13 cellular contexts compared by ENCODE assay signal in the genomic region with DNA sequence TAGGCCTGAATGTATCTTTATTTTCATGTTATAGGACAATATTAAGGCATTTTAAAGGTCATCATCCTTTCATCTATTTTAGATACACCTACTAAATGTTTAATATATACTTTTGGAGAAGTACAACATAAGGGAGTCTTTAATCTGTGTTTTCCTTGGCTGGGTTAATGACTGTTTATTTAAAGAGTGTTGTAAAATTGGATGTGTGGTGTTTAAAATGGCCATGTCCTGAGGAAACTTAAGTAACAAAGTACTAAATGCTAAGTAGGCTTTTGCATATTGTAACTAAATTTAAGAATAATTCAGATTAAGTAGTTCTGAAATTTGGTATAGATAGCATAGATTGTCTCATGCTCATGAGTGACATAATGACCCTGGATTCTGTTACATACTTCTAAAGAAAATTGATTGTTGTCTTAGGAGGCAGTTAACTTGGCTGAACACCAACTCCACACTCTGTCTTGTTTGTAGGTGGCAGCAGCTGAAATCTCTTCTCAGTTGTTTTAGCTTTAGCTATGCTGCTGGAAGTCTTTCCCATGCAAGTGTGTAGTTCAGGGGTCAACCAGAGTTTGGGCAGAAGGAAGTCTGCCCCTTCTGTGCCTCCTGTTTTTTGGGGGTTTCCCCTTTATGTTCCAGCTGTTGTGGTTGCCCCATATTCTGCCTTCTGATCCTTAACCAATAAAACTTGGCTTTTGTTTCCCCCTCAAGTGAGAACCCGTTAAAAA. TPM values are rescaled to one million over a fixed set of nuclear protein-coding genes. Genes with fewer than 3 reads are reported as not detected.
A peak's percentile ranks its signal among the peaks of the same experiment; 100 is the strongest.
DNase-seq lines count a peak whose midpoint lies in the region; ATAC-seq and TF ChIP-seq lines count a peak whose summit lies in the region.
"Had no signal": no experiment of that assay in that cellular context is flagged by ENCODE, and none has a peak within 500 bp of the region (broad histone marks: within the 10 kb centered on the region; RNA-seq: fewer than 3 reads in every experiment).

No MANE protein-coding gene starts in this region.

- no peaks in the 10 kb centered on the region for H4K20me1 ChIP-seq in hepatocyte (ENCODE audit: insufficient read depth, poor library complexity, severe bottlenecking)

- peaks cover 6% of the 10 kb centered on the region for H3K79me2 ChIP-seq in hepatocyte

- H3K9me3 ChIP-seq in hepatocyte (ENCODE audit: low read depth) = no peaks in the 10 kb centered on the region
- H3K9me3 ChIP-seq: heart left ventricle had no signal

- H2AFZ ChIP-seq in hepatocyte = no peak overlapping the region

- H3K4me1 Mint-ChIP-seq in natural killer cell = peaks cover 16 to 29% of the 10 kb centered on the region in 2 donors
- peaks cover 14 to 23% of the 10 kb centered on the region in 2 donors for H3K4me1 Mint-ChIP-seq in natural killer cell treated with Interleukin-12 subunit alpha and Interleukin-12 subunit beta and Interleukin-15 and Interleukin-18, amount 100 ng/mL, for 72 hours (ENCODE audit: low read depth in 2 of 2)

- WGBS in hepatocyte (ENCODE audit: low lambda C conversion rate, missing lambda C conversion rate) = 63% methylated on average over 1 of the region's 1 CpG

- H3K27me3 ChIP-seq in hepatocyte = no peaks in the 10 kb centered on the region
- H3K27me3 ChIP-seq: heart left ventricle had no signal

- H3K27me3 Mint-ChIP-seq in natural killer cell (ENCODE audit: low read depth in 2 of 2) = no peaks in the 10 kb centered on the region
- H3K27me3 Mint-ChIP-seq in natural killer cell treated with Interleukin-12 subunit alpha and Interleukin-12 subunit beta and Interleukin-15 and Interleukin-18, amount 100 ng/mL, for 72 hours = no peaks in the 10 kb centered on the region
- H3K27me3 Mint-ChIP-seq: CD4-positive, CD25-positive, alpha-beta regulatory T cell had no signal

- peak overlapping the region; percentile 24 to 30 for H3K27ac Mint-ChIP-seq in natural killer cell
- peak overlapping the region in 1 of 2 donors; percentile 61 for H3K27ac Mint-ChIP-seq in natural killer cell treated with Interleukin-12 subunit alpha and Interleukin-12 subunit beta and Interleukin-15 and Interleukin-18, amount 100 ng/mL, for 72 hours
- H3K27ac Mint-ChIP-seq: activated T-helper 1 cell treated with anti-CD3 and anti-CD28 coated beads, Interleukin-12 subunit alpha, Interleukin-12 subunit beta, Interleukin-2, Interleukin-4 antibody, amounts not matched to agents 30 ng/mL and 10 ng/mL and 1 ng/mL, durations not matched to agents 14 hours and 24 hours and 36 hours had no signal

- no peak overlapping the region for H3K4me2 ChIP-seq in hepatocyte

- TF ChIP-seq CTCF in natural killer cell (IDR thresholded peaks at IDR 0.05) (no peak), hepatocyte (IDR thresholded peaks at IDR 0.05; ENCODE audit: poor library complexity) (no peak)

- H3K9me3 Mint-ChIP-seq in natural killer cell = no peaks in the 10 kb centered on the region
- H3K9me3 Mint-ChIP-seq in natural killer cell treated with Interleukin-12 subunit alpha and Interleukin-12 subunit beta and Interleukin-15 and Interleukin-18, amount 100 ng/mL, for 72 hours = no peaks in the 10 kb centered on the region
- H3K9me3 Mint-ChIP-seq: activated T-helper 1 cell treated with anti-CD3 and anti-CD28 coated beads, Interleukin-12 subunit alpha, Interleukin-12 subunit beta, Interleukin-2, Interleukin-4 antibody, amounts not matched to agents 30 ng/mL and 10 ng/mL and 1 ng/mL, durations not matched to agents 14 hours and 24 hours and 36 hours; CD4-positive, CD25-positive, alpha-beta regulatory T cell had no signal

- H3K4me1 ChIP-seq in hepatocyte (ENCODE audit: insufficient read depth) = no peaks in the 10 kb centered on the region

- no peaks in the 10 kb centered on the region for H3K9me2 ChIP-seq in hepatocyte (replicated peaks; ENCODE audit: insufficient read depth)

- peak overlapping the region; percentile 8 for H3K27ac ChIP-seq in hepatocyte

- no peak for ATAC-seq in natural killer cell
- no peak for ATAC-seq in natural killer cell treated with Interleukin-12 subunit alpha and Interleukin-12 subunit beta and Interleukin-15 and Interleukin-18, amount 100 ng/mL, for 72 hours
- ATAC-seq in SK-N-SH treated with all-trans-retinoic acid at 6 μM for 48 hours = peak; percentile 54
- no peak for ATAC-seq in GM18870 (IDR thresholded peaks at IDR 0.05; ENCODE audit: unreplicated experiment)
- ATAC-seq in GM18858 (IDR thresholded peaks at IDR 0.05; ENCODE audit: unreplicated experiment) = no peak

- no peak overlapping the region for H3K4me3 Mint-ChIP-seq in natural killer cell
- no peak overlapping the region for H3K4me3 Mint-ChIP-seq in natural killer cell treated with Interleukin-12 subunit alpha and Interleukin-12 subunit beta and Interleukin-15 and Interleukin-18, amount 100 ng/mL, for 72 hours
- H3K4me3 Mint-ChIP-seq: activated T-helper 1 cell treated with anti-CD3 and anti-CD28 coated beads, Interleukin-12 subunit alpha, Interleukin-12 subunit beta, Interleukin-2, Interleukin-4 antibody, amounts not matched to agents 30 ng/mL and 10 ng/mL and 1 ng/mL, durations not matched to agents 14 hours and 24 hours and 36 hours; CD4-positive, CD25-positive, alpha-beta regulatory T cell had no signal

- no peaks in the 10 kb centered on the region for H3K36me3 ChIP-seq in hepatocyte (replicated peaks; ENCODE audit: insufficient read depth, low read depth)

- H3K36me3 Mint-ChIP-seq in natural killer cell = peaks cover 33% of the 10 kb centered on the region
- H3K36me3 Mint-ChIP-seq in natural killer cell treated with Interleukin-12 subunit alpha and Interleukin-12 subunit beta and Interleukin-15 and Interleukin-18, amount 100 ng/mL, for 72 hours = peaks cover 33% of the 10 kb centered on the region

- no peak overlapping the region for H3K4me3 ChIP-seq in hepatocyte
- H3K4me3 ChIP-seq: heart left ventricle, skin epidermis had no signal

- DNase-seq in natural killer cell (no peak), hepatocyte (ENCODE audit: low spot score) (no peak), NCI-H1417 treated with DMSO at 0.1 percent for 48 hours (lab: John Stamatoyannopoulos, UW) (no peak)
- no peak for DNase-seq in natural killer cell treated with Interleukin-12 subunit alpha and Interleukin-12 subunit beta and Interleukin-15 and Interleukin-18, amount 100 ng/mL, for 72 hours (ENCODE audit: low spot score)
- DNase-seq in activated effector memory CD4-positive, alpha-beta T cell treated with Interleukin-2 at 50 U/mL for 16 hours = no peak
- DNase-seq: CD4-positive, CD25-positive, alpha-beta regulatory T cell; heart left ventricle; NCI-H1048 had no signal

- intact Hi-C loops in natural killer cell (cut with micrococcal nuclease) = no loop called here

TF ChIP-seq in SK-N-SH treated with all-trans-retinoic acid at 6 μM for 48 hours, 23 proteins besides CTCF, POLR2A, EP300 and RAD21:
- TF ChIP-seq OSR1 (CRISPR knock-in tag; IDR thresholded peaks at IDR 0.05) (no peak), ISL1 (CRISPR knock-in tag; IDR thresholded peaks at IDR 0.05) (peak; percentile 32; the same call in 1 of the 2 replicates)

RNA-seq across cellular contexts. Expression of gene DLD, which starts 29.2 kb away (rescaled TPM):
- total RNA-seq in natural killer cell (10 to 100 TPM; 72.2 to 81.4 (median 80.9) TPM), hepatocyte (125 and 129 TPM in 2 replicates)
- 10 to 100 TPM; 67.7 to 85.5 TPM for total RNA-seq in natural killer cell treated with Interleukin-12 subunit alpha and Interleukin-12 subunit beta and Interleukin-15 and Interleukin-18, amount 100 ng/mL, for 72 hours
- 84.9 and 96.0 TPM in 2 replicates for polyA plus RNA-seq in hepatocyte
